Comparison of ENCODE assay signal across 8 cellular contexts in the genomic region with DNA sequence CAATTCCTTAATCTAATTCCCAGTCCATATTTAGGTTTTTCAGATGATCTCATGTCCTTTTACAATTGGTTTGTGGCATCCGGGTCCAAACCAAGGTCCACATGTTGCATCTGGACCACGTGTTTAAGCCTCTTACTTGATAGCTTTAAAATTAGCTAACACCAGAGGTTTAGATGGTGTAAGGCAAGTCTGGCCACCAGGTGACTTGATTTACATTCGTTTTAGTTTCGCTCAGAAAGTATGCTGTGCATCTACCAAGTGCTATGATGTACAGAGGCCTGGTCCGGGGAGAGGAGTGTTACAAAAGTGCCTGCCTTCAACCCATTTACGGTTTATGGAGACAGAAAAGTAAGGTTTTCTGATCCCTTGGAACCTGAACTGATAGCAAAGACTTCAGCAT.
DNase-seq lines count a peak whose midpoint lies in the region; ATAC-seq and TF ChIP-seq lines count a peak whose summit lies in the region.

No MANE protein-coding gene starts in this region.

- peaks cover 2% of the 10 kb centered on the region for H3K36me3 ChIP-seq in GM06990 (ENCODE audit: control insufficient read depth, insufficient read depth, low read length)
- peaks cover 26% of the 10 kb centered on the region for H3K36me3 ChIP-seq in WERI-Rb-1
- H3K36me3 ChIP-seq in rectal smooth muscle tissue (ENCODE audit: control insufficient read depth, insufficient read depth, low read length): peaks cover under 1% of the 10 kb centered on the region

- DNase-seq in GM06990 (ENCODE audit: extremely low read depth, insufficient read length) (peak; percentile 32), WERI-Rb-1 (peak; percentile 30), erythroblast (lab: John Stamatoyannopoulos, UW) (peak; percentile 40 to 54), NCI-H748 (lab: John Stamatoyannopoulos, UW; ENCODE audit: unreplicated experiment) (no peak), NCI-H128 (lab: John Stamatoyannopoulos, UW; ENCODE audit: unreplicated experiment) (no peak)

- peak; percentile 30 for ATAC-seq in HG03159 (IDR thresholded peaks at IDR 0.05; ENCODE audit: unreplicated experiment)
- no peak for ATAC-seq in HG02763 (IDR thresholded peaks at IDR 0.05; ENCODE audit: unreplicated experiment)

- TF ChIP-seq CTCF in GM06990 (IDR thresholded peaks at IDR 0.05; ENCODE audit: insufficient read depth, low read length, poor library complexity, severe bottlenecking) (no peak), WERI-Rb-1 (IDR thresholded peaks at IDR 0.05; ENCODE audit: low read depth, low read length) (0 out of 2 replicates have a peak, but pooled peaks have one; percentile 9)

- H3K4me3 ChIP-seq in GM06990 (replicated peaks; ENCODE audit: low read depth, low read length): peak overlapping the region; percentile 96
- peak overlapping the region; percentile 97 for H3K4me3 ChIP-seq in WERI-Rb-1 (ENCODE audit: low read depth, low read length)
- peak overlapping the region; percentile 88 for H3K4me3 ChIP-seq in rectal smooth muscle tissue (ENCODE audit: low read length)

- no peak overlapping the region for H3K9ac ChIP-seq in rectal smooth muscle tissue (ENCODE audit: low read length)

- TF ChIP-seq POLR2A in erythroblast (IDR thresholded peaks at IDR 0.05; ENCODE audit: low read length): no peak

- H3K27me3 ChIP-seq in GM06990 (replicated peaks; ENCODE audit: control insufficient read depth, insufficient read depth, low read length) (no peaks in the 10 kb centered on the region), WERI-Rb-1 (ENCODE audit: insufficient read depth, low read depth, severe bottlenecking) (no peaks in the 10 kb centered on the region), rectal smooth muscle tissue (ENCODE audit: control insufficient read depth, insufficient read depth, low read length) (no peaks in the 10 kb centered on the region)

- H3K9me3 ChIP-seq in WERI-Rb-1 (ENCODE audit: severe bottlenecking): no peaks in the 10 kb centered on the region

- H3K27ac ChIP-seq in WERI-Rb-1 (peak overlapping the region; percentile 96), rectal smooth muscle tissue (ENCODE audit: low read depth, low read length) (peak overlapping the region; percentile 98)

- peaks cover 13% of the 10 kb centered on the region for H3K4me1 ChIP-seq in rectal smooth muscle tissue (ENCODE audit: control insufficient read depth, insufficient read depth, low read length)

Comparison
In these comparisons a context has a peak if more than half of its experiments do, and no peak if none do; other contexts are left out.
1. DNase-seq: peak in GM06990 (single experiment), WERI-Rb-1 (single experiment) and erythroblast (2 of 2); none in NCI-H748 (single experiment) and NCI-H128 (single experiment).
2. Peak in every context shown above with its lines, with median percentiles within 50 percentile points of each other: H3K4me3 ChIP-seq.